ENCODE assay signal across 26 cellular contexts in the genomic region with DNA sequence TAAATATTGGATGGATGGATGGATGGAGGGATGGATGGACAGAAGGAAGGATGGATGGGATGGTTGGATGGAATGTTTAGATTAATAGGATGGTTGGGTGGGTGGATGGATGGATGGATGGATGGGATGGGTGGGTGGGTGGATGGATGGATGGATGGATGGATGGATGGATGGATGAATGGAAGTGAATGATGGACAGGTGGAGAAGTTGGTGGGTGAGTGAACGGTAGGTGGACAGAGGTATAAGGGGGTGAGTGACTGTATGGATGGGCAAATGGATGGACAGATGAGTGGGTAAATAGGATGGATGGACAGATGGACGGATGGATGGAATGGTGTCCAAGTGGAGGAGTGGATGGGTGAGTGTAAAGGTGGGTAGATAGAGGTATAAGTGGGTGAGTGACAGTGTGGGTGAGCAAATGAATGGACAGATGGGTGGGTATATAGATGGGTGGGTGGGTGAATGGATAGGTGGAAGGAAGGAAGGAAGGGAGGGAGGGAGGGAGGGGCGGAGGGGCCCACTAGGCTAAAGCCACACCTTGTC. TPM values are rescaled to one million over a fixed set of nuclear protein-coding genes. Genes with fewer than 3 reads are reported as not detected.
"Had no signal": no experiment of that assay in that cellular context is flagged by ENCODE, and none has a peak within 500 bp of the region (broad histone marks: within the 10 kb centered on the region; RNA-seq: fewer than 3 reads in every experiment).

No MANE protein-coding gene starts in this region.

- H2AFZ ChIP-seq: hepatocyte had no signal

- H3K36me3 ChIP-seq: esophagus muscularis mucosa, gastroesophageal sphincter, heart left ventricle, lower lobe of right lung had no signal

- H3K4me2 ChIP-seq: hepatocyte had no signal

- H3K27ac Mint-ChIP-seq: immature natural killer cell; naive thymus-derived CD4-positive, alpha-beta T cell had no signal

- H3K4me3 Mint-ChIP-seq: immature natural killer cell; naive thymus-derived CD4-positive, alpha-beta T cell had no signal

- H3K9me3 ChIP-seq: esophagus muscularis mucosa, gastroesophageal sphincter, lower lobe of right lung had no signal

- ATAC-seq: foreskin keratinocyte; gastroesophageal sphincter; heart left ventricle; left colon; left lobe of liver; left ventricle myocardium superior; lower lobe of right lung; naive thymus-derived CD4-positive, alpha-beta T cell had no signal

- H3K9me3 Mint-ChIP-seq: immature natural killer cell had no signal

- H3K27ac ChIP-seq: coronary artery, dorsolateral prefrontal cortex, esophagus muscularis mucosa, foreskin keratinocyte, gastroesophageal sphincter, heart left ventricle, hepatocyte, lower lobe of right lung had no signal

- H3K4me1 Mint-ChIP-seq: immature natural killer cell had no signal

- H3K27me3 ChIP-seq: dorsolateral prefrontal cortex, esophagus muscularis mucosa, gastroesophageal sphincter, heart left ventricle, hepatocyte had no signal

- H3K4me3 ChIP-seq: coronary artery, dorsolateral prefrontal cortex, esophagus muscularis mucosa, gastroesophageal sphincter, heart left ventricle, hepatocyte, lower lobe of right lung had no signal

- H3K79me2 ChIP-seq: hepatocyte had no signal

- DNase-seq: dermis blood vessel endothelial cell; dorsolateral prefrontal cortex; effector CD4-positive, alpha-beta T cell; effector memory CD4-positive, alpha-beta T cell; foreskin keratinocyte; heart left ventricle; hypothalamus; immature natural killer cell; islet precursor cell; kidney; kidney glomerular epithelial cell; left colon; left ventricle myocardium superior; lower lobe of right lung; mesendoderm; midbrain; naive thymus-derived CD4-positive, alpha-beta T cell had no signal

- H3K27me3 Mint-ChIP-seq: naive thymus-derived CD4-positive, alpha-beta T cell had no signal

- H3K4me1 ChIP-seq: esophagus muscularis mucosa, foreskin keratinocyte, gastroesophageal sphincter, heart left ventricle, lower lobe of right lung had no signal

RNA-seq across cellular contexts. Expression of gene HRK, which starts 41.9 kb away (rescaled TPM):
- total RNA-seq: dermis blood vessel endothelial cell, endothelial cell of umbilical vein, epithelial cell of proximal tubule, fibroblast of villous mesenchyme, foreskin keratinocyte, hepatocyte, left lobe of liver, lung microvascular endothelial cell had no signal
- polyA plus RNA-seq: endothelial cell of umbilical vein; foreskin keratinocyte; immature natural killer cell; naive thymus-derived CD4-positive, alpha-beta T cell had no signal
